In genomic region chr18:2655954-2656236, GRCh38 we compare ENCODE assay signal across 1 cellular context.
TF ChIP-seq lines count a peak whose summit lies in the region.

No MANE protein-coding gene starts in this region.

TF ChIP-seq in HEK293, 187 proteins besides CTCF, POLR2A, EP300 and RAD21 (continued from another document):
- peak; percentile 54; the same call in 1 of the 2 replicates for TF ChIP-seq ZBTB11 (tag by site-specific recombination; conservative IDR thresholded peaks at IDR 0.05; ENCODE audit: low read depth)
- peak; percentile 19; the same call in 1 of the 2 replicates for TF ChIP-seq KLF9 (tag by site-specific recombination; IDR thresholded peaks at IDR 0.05; ENCODE audit: low read depth)
- TF ChIP-seq GFI1B (tag by site-specific recombination; IDR thresholded peaks at IDR 0.05) = no peak
- no peak for TF ChIP-seq ZBTB21 (tag by site-specific recombination; IDR thresholded peaks at IDR 0.05)
- TF ChIP-seq ZNF473 (tag by site-specific recombination; IDR thresholded peaks at IDR 0.05) = no peak
- TF ChIP-seq ZNF580 (tag by site-specific recombination; IDR thresholded peaks at IDR 0.05) = no peak
- TF ChIP-seq INSM2 (tag by site-specific recombination; IDR thresholded peaks at IDR 0.05) = no peak
- no peak for TF ChIP-seq BCL11B (tag by site-specific recombination; IDR thresholded peaks at IDR 0.05; ENCODE audit: low read depth)
- no peak for TF ChIP-seq ZNF350 (tag by site-specific recombination; IDR thresholded peaks at IDR 0.05)
- TF ChIP-seq ZNF311 (tag by site-specific recombination; IDR thresholded peaks at IDR 0.05; ENCODE audit: borderline replicate concordance) = no peak
- no peak for TF ChIP-seq ZNF624 (tag by site-specific recombination; IDR thresholded peaks at IDR 0.05)
- no peak for TF ChIP-seq ZNF600 (tag by site-specific recombination; IDR thresholded peaks at IDR 0.05)
- TF ChIP-seq ZNF670 (tag by site-specific recombination; IDR thresholded peaks at IDR 0.05; ENCODE audit: low read depth) = no peak
- TF ChIP-seq PATZ1 (tag by site-specific recombination; IDR thresholded peaks at IDR 0.05) = 0 out of 2 replicates have a peak, but pooled peaks have one; percentile 17
- TF ChIP-seq ZNF529 (tag by site-specific recombination; IDR thresholded peaks at IDR 0.05; ENCODE audit: insufficient replicate concordance) = no peak
- no peak for TF ChIP-seq ZNF776 (tag by site-specific recombination; IDR thresholded peaks at IDR 0.05; ENCODE audit: borderline replicate concordance)
- TF ChIP-seq ZNF692 (tag by site-specific recombination; IDR thresholded peaks at IDR 0.05) = peak; percentile 59; the same call in 1 of the 2 replicates
- no peak for TF ChIP-seq ZNF24 (tag by site-specific recombination; IDR thresholded peaks at IDR 0.05)
- no peak for TF ChIP-seq SALL2 (tag by site-specific recombination; IDR thresholded peaks at IDR 0.05; ENCODE audit: borderline replicate concordance)
- TF ChIP-seq ZNF510 (tag by site-specific recombination; IDR thresholded peaks at IDR 0.05; ENCODE audit: insufficient replicate concordance) = no peak
- TF ChIP-seq ZBTB26 (tag by site-specific recombination; optimal IDR thresholded peaks at IDR 0.05) = peak; percentile 84
- TF ChIP-seq PBX3 (CRISPR knock-in tag; IDR thresholded peaks at IDR 0.05) = 0 out of 2 replicates have a peak, but pooled peaks have one; percentile 31
- TF ChIP-seq REST (tag by site-specific recombination; IDR thresholded peaks at IDR 0.05) = no peak
- no peak for TF ChIP-seq ZNF785 (tag by site-specific recombination; IDR thresholded peaks at IDR 0.05)
- no peak for TF ChIP-seq ZNF214 (tag by site-specific recombination; IDR thresholded peaks at IDR 0.05; ENCODE audit: borderline replicate concordance)
- TF ChIP-seq GLI4 (tag by site-specific recombination; IDR thresholded peaks at IDR 0.05) = no peak
- no peak for TF ChIP-seq ZNF488 (tag by site-specific recombination; IDR thresholded peaks at IDR 0.05)
